2 cellular contexts compared by ENCODE assay signal in genomic region chr9:137626448-137626847, GRCh38.
A peak's percentile ranks its signal among the peaks of the same experiment; 100 is the strongest.
TF ChIP-seq lines count a peak whose summit lies in the region.

No MANE protein-coding gene starts in this region.

TF ChIP-seq in GM23338, 12 proteins besides CTCF, POLR2A, EP300 and RAD21:
- no peak for TF ChIP-seq REST (IDR thresholded peaks at IDR 0.05; ENCODE audit: unreplicated experiment)
- TF ChIP-seq JUNB (IDR thresholded peaks at IDR 0.05; ENCODE audit: unreplicated experiment) = no peak
- no peak for TF ChIP-seq POLR2AphosphoS5 (IDR thresholded peaks at IDR 0.05; ENCODE audit: low read depth)
- TF ChIP-seq ETS1 (IDR thresholded peaks at IDR 0.05) = no peak
- TF ChIP-seq STAT1 (IDR thresholded peaks at IDR 0.05; ENCODE audit: unreplicated experiment) = no peak
- no peak for TF ChIP-seq NANOG (IDR thresholded peaks at IDR 0.05; ENCODE audit: borderline replicate concordance)
- TF ChIP-seq ZNF462 (CRISPR knock-in tag; IDR thresholded peaks at IDR 0.05) = no peak
- no peak for TF ChIP-seq ZNF114 (CRISPR knock-in tag; IDR thresholded peaks at IDR 0.05)
- no peak for TF ChIP-seq EZH2 (IDR thresholded peaks at IDR 0.05; ENCODE audit: low read depth, unreplicated experiment)
- TF ChIP-seq EZH2phosphoT487 (IDR thresholded peaks at IDR 0.05; ENCODE audit: unreplicated experiment) = no peak
- TF ChIP-seq ZNF331 (CRISPR knock-in tag; IDR thresholded peaks at IDR 0.05; ENCODE audit: low read depth) = no peak
- TF ChIP-seq CREB1 (CRISPR knock-in tag; IDR thresholded peaks at IDR 0.05; ENCODE audit: low read depth) = no peak

TF ChIP-seq in K562, 482 proteins besides CTCF, POLR2A, EP300 and RAD21 (continues in another document):
- TF ChIP-seq SMAD1 (IDR thresholded peaks at IDR 0.05; ENCODE audit: low read depth, low read length, partially characterized antibody) (no peak), SMARCA5 (IDR thresholded peaks at IDR 0.05) (no peak), ZBTB11 (CRISPR knock-in tag; IDR thresholded peaks at IDR 0.05) (no peak), PRDM10 (IDR thresholded peaks at IDR 0.05; ENCODE audit: partially characterized antibody) (no peak), SRSF7 (optimal IDR thresholded peaks at IDR 0.05; ENCODE audit: low read depth, low read length) (no peak), NR2C1 (IDR thresholded peaks at IDR 0.05) (no peak), NR2C1 (tag; IDR thresholded peaks at IDR 0.05) (no peak), GTF2A2 (tag; IDR thresholded peaks at IDR 0.05) (no peak), CAMTA2 (CRISPR knock-in tag; conservative IDR thresholded peaks at IDR 0.05) (no peak), HSF4 (CRISPR knock-in tag; IDR thresholded peaks at IDR 0.05; ENCODE audit: borderline replicate concordance) (no peak), HDAC6 (IDR thresholded peaks at IDR 0.05; ENCODE audit: low read depth, low read length) (no peak), ZNF408 (CRISPR knock-in tag; IDR thresholded peaks at IDR 0.05; ENCODE audit: low read depth) (no peak), ZNF436 (CRISPR knock-in tag; IDR thresholded peaks at IDR 0.05) (no peak), SRSF1 (IDR thresholded peaks at IDR 0.05; ENCODE audit: low read depth, low read length) (no peak), TEAD2 (tag; IDR thresholded peaks at IDR 0.05) (no peak), ZNF165 (CRISPR knock-in tag; IDR thresholded peaks at IDR 0.05; ENCODE audit: borderline replicate concordance) (no peak), ZNF24 (IDR thresholded peaks at IDR 0.05) (peak; percentile 82), NFIX (CRISPR knock-in tag; IDR thresholded peaks at IDR 0.05; ENCODE audit: low read depth) (no peak), NFATC3 (IDR thresholded peaks at IDR 0.05) (no peak), ETS1 (conservative IDR thresholded peaks at IDR 0.05; ENCODE audit: control insufficient read depth, low read depth, low read length) (no peak), ZNF561 (CRISPR knock-in tag; conservative IDR thresholded peaks at IDR 0.05) (no peak), ARID2 (IDR thresholded peaks at IDR 0.05) (no peak), BCLAF1 (IDR thresholded peaks at IDR 0.05; ENCODE audit: borderline replicate concordance in 1 of 2, control insufficient read depth in 1 of 2, low read depth in 2 of 2, low read length in 1 of 2) (no peak), CBX3 (IDR thresholded peaks at IDR 0.05; ENCODE audit: borderline replicate concordance in 1 of 2, low read length in 2 of 2) (no peak), ZBTB40 (IDR thresholded peaks at IDR 0.05) (peak; percentile 81), ZBTB40 (CRISPR knock-in tag; IDR thresholded peaks at IDR 0.05) (no peak), ILF3 (IDR thresholded peaks at IDR 0.05; ENCODE audit: borderline replicate concordance) (no peak), MAFG (tag; conservative IDR thresholded peaks at IDR 0.05) (no peak), ZNF384 (IDR thresholded peaks at IDR 0.05; ENCODE audit: low read depth, low read length) (peak; percentile 9; the same call in 1 of the 2 replicates), SOX6 (IDR thresholded peaks at IDR 0.05) (0 out of 2 replicates have a peak, but pooled peaks have one; percentile 18), MEF2A (IDR thresholded peaks at IDR 0.05; ENCODE audit: control insufficient read depth, low read depth, low read length) (no peak), ATF7 (IDR thresholded peaks at IDR 0.05) (peak; percentile 47), RFX7 (CRISPR knock-in tag; IDR thresholded peaks at IDR 0.05) (no peak), NFXL1 (CRISPR knock-in tag; IDR thresholded peaks at IDR 0.05) (no peak)
